9 cellular contexts compared by ENCODE assay signal in the genomic region with DNA sequence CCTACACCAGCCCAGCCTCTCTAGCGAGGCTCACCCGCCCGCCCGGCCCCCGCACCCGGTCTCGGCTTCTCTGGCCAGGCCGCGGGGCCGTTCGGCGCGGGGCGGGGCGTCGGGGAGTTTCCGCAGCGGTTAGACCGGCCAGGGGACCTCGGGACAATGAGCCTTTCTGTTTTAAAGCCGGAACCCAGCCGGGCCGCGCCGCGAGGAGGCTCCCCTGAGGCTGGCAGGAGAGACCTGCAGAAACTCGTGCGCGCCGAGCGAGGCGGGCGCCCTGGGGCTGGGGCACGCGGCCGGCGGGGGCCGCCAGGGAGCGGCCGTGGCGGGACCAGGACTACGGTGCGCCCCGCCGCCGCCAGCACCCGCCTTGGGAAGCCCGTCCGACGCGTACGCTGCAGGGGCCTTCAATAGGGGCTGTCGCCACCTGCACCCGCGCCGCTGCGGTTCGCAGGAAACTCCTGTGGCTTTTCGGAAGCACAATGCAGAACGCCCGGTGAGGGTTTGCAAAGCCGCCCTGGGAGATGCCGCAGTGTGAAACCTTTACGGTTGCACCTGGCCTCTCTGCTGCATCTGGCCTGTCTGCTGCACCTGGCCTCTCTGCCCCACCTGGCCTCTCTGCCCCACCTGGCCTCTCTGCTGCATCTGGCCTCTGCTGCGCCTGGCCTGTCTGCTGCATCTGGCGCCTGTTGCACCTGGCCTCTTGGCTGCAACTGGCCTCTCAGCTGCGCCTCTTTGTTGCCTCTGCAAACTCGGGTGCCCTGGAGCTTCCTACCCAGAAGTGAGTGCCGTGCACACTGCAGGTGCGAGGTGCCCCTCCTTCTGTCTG.
DNase-seq lines count a peak whose midpoint lies in the region; ATAC-seq and TF ChIP-seq lines count a peak whose summit lies in the region.
"Had no signal": no experiment of that assay in that cellular context is flagged by ENCODE, and none has a peak within 500 bp of the region (broad histone marks: within the 10 kb centered on the region; RNA-seq: fewer than 3 reads in every experiment).

No MANE protein-coding gene starts in this region.

- H3K4me3 ChIP-seq in HUES48 (ENCODE audit: low read depth, low read length) = peak overlapping the region; percentile 50; the same call in 1 of the 2 replicates
- peak overlapping the region; percentile 42 for H3K4me3 ChIP-seq in SJSA1
- peak overlapping the region; percentile 41 to 59 for H3K4me3 ChIP-seq in right atrium auricular region
- H3K4me3 ChIP-seq: SK-N-MC had no signal

- DNase-seq in D341Med (ENCODE audit: low spot score) (peak; percentile 32), SJSA1 (ENCODE audit: low read depth in 1 of 2, low spot score in 2 of 2) (no peak), right atrium auricular region (ENCODE audit: low spot score) (no peak), renal cortical epithelial cell (ENCODE audit: low read depth) (peak; percentile 32), OCI-M2 (lab: John Stamatoyannopoulos, UW; ENCODE audit: unreplicated experiment) (no peak)
- peak; percentile 50 for DNase-seq in activated naive CD8-positive, alpha-beta T cell treated with anti-CD3 and anti-CD28 coated beads for 36 hours

- no peaks in the 10 kb centered on the region for H3K36me3 ChIP-seq in HUES48 (ENCODE audit: control insufficient read depth, insufficient read depth, low read length)
- no peaks in the 10 kb centered on the region for H3K36me3 ChIP-seq in SJSA1
- H3K36me3 ChIP-seq in right atrium auricular region = no peaks in the 10 kb centered on the region

- H3K9me3 ChIP-seq in HUES48 (ENCODE audit: control insufficient read depth, insufficient read depth, low read length) (no peaks in the 10 kb centered on the region), SJSA1 (replicated peaks) (no peaks in the 10 kb centered on the region), right atrium auricular region (no peaks in the 10 kb centered on the region)

- peaks cover 4% of the 10 kb centered on the region for H3K4me1 Mint-ChIP-seq in activated naive CD8-positive, alpha-beta T cell treated with anti-CD3 and anti-CD28 coated beads for 36 hours

- no peaks in the 10 kb centered on the region for H3K9me3 Mint-ChIP-seq in activated naive CD8-positive, alpha-beta T cell treated with anti-CD3 and anti-CD28 coated beads for 36 hours

- 0 out of 2 replicates have a peak overlapping the region, but pooled peaks have one; percentile 26 for H3K9ac ChIP-seq in HUES48 (ENCODE audit: low read depth, low read length)

- H3K27me3 Mint-ChIP-seq in activated naive CD8-positive, alpha-beta T cell treated with anti-CD3 and anti-CD28 coated beads for 36 hours = peaks cover 40% of the 10 kb centered on the region

- no peaks in the 10 kb centered on the region for H3K4me1 ChIP-seq in HUES48 (ENCODE audit: control insufficient read depth, insufficient read depth, low read length)
- H3K4me1 ChIP-seq in SJSA1 (replicated peaks) = peaks cover 4% of the 10 kb centered on the region; the same call in 1 of the 2 replicates
- H3K4me1 ChIP-seq in right atrium auricular region = peaks cover 0 to 11% of the 10 kb centered on the region in 2 donors

- ATAC-seq in GM21423 (IDR thresholded peaks at IDR 0.05; ENCODE audit: unreplicated experiment) = peak; percentile 79

- no peak overlapping the region for H3K27ac Mint-ChIP-seq in activated naive CD8-positive, alpha-beta T cell treated with anti-CD3 and anti-CD28 coated beads for 36 hours

- no peak for TF ChIP-seq CTCF in right atrium auricular region (IDR thresholded peaks at IDR 0.05)

- H3K27me3 ChIP-seq in HUES48 (ENCODE audit: control insufficient read depth, insufficient read depth, low read length) = no peaks in the 10 kb centered on the region
- peaks cover 6% of the 10 kb centered on the region for H3K27me3 ChIP-seq in SJSA1 (replicated peaks)
- H3K27me3 ChIP-seq in right atrium auricular region = no peaks in the 10 kb centered on the region

- H3K27ac ChIP-seq in HUES48 (ENCODE audit: low read depth, low read length) (peak overlapping the region; percentile 33), SJSA1 (no peak overlapping the region), right atrium auricular region (peak overlapping the region in 1 of 2 donors; percentile 22)
- H3K27ac ChIP-seq: SK-N-MC had no signal

- H3K36me3 Mint-ChIP-seq in activated naive CD8-positive, alpha-beta T cell treated with anti-CD3 and anti-CD28 coated beads for 36 hours = no peaks in the 10 kb centered on the region

- H3K4me3 Mint-ChIP-seq in activated naive CD8-positive, alpha-beta T cell treated with anti-CD3 and anti-CD28 coated beads for 36 hours = peak overlapping the region; percentile 74

Comparison
In these comparisons a context has a peak if more than half of its experiments do, and no peak if none do; other contexts are left out.
1. DNase-seq: peak in D341Med (single experiment), activated naive CD8-positive, alpha-beta T cell treated with anti-CD3 and anti-CD28 coated beads for 36 hours (single experiment) and renal cortical epithelial cell (single experiment); none in SJSA1 (0 of 2), right atrium auricular region (single experiment) and OCI-M2 (single experiment).
2. Peak in every context shown above with its lines, with median percentiles within 50 percentile points of each other: H3K4me3 ChIP-seq.